In the genomic region with DNA sequence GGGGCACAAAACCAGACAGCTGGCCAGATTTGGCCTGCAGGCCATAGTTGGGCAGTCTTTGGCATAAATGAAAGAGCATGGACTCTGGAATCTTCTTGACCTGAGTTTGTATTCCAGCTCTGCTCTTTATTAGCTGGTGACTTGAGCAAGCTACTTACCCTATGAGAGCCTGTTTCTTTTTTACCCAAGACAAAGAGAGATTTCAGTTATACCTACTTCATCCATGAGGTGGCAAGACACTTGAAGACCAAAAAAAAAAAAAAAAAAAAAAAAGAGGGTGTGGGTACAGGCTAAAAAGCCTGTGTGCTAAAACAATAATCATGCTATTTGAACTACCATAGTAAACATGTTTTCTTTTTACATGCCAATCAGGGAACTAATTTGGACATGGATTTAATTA, we compare ENCODE assay signal across 25 cellular contexts.
DNase-seq lines count a peak whose midpoint lies in the region; ATAC-seq and TF ChIP-seq lines count a peak whose summit lies in the region.
"Had no signal": no experiment of that assay in that cellular context is flagged by ENCODE, and none has a peak within 500 bp of the region (broad histone marks: within the 10 kb centered on the region; RNA-seq: fewer than 3 reads in every experiment).

No MANE protein-coding gene starts in this region.

- no TSS peak for BruUV-seq in HCT116 (replicated peaks; lab: Mats Ljungman, UMichigan)

- no peak overlapping the region for H3K9ac ChIP-seq in HCT116 (ENCODE audit: low read length)
- H3K9ac ChIP-seq: BLaER1 had no signal

- H3K79me2 ChIP-seq in HCT116 (ENCODE audit: insufficient read depth, low read length): no peaks in the 10 kb centered on the region

- peaks cover 2% of the 10 kb centered on the region for H3K9me3 Mint-ChIP-seq in glutamatergic neuron (ENCODE audit: unreplicated experiment)

- no peaks in the 10 kb centered on the region for H3K4me1 ChIP-seq in HCT116 (ENCODE audit: control insufficient read depth in 1 of 2, insufficient read depth in 2 of 2, low read length in 2 of 2)
- H3K4me1 ChIP-seq: BLaER1, SJSA1 had no signal

- CTCF ChIA-PET in HCT116 (lab: Charles Lee): interaction anchor here (0.6 to 1.1 kb wide), 4 partner anchors 9 to 234 kb away, joined by 3 to 5 read pairs (median 4); no protein-coding TSS in a partner anchor

- no peaks in the 10 kb centered on the region for H3K27me3 Mint-ChIP-seq in glutamatergic neuron (ENCODE audit: unreplicated experiment)

- H3K9me2 ChIP-seq in HCT116 (ENCODE audit: insufficient read depth): no peaks in the 10 kb centered on the region

- DNase-seq in ELR (ENCODE audit: low read depth) (peak; percentile 1), HCT116 (ENCODE audit: low read depth, low spot score) (no peak), RKO (ENCODE audit: low spot score) (peak; percentile 18), glutamatergic neuron (no peak), NCI-H345 treated with DMSO at 0.1 percent for 48 hours (lab: John Stamatoyannopoulos, UW; ENCODE audit: unreplicated experiment) (no peak), DMS79 (lab: John Stamatoyannopoulos, UW) (no peak)
- no peak for DNase-seq in activated CD4-positive, alpha-beta T cell treated with anti-CD3 and anti-CD28 coated beads for 1 hour
- DNase-seq: CD4-positive, CD25-positive, alpha-beta regulatory T cell; EL; GF-D8; NCI-H1092 treated with DMSO at 0.1 percent for 48 hours; NCI-H1436; NCI-H187; NCI-H2081 treated with DMSO at 0.1 percent for 48 hours; NCI-H446; NCI-H524 treated with DMSO at 0.1 percent for 48 hours; NCI-H774; NK-92 treated with Interleukin-12 subunit alpha and Interleukin-12 subunit beta, amount 100 ng/mL, for 24 hours; PC-9; Right ventricle myocardium superior; RPMI8226; T-cell had no signal

- H3K9me3 ChIP-seq in HCT116 (ENCODE audit: control insufficient read depth in 1 of 2, insufficient read depth in 1 of 2, low read depth in 1 of 2, low read length in 2 of 2): no peaks in the 10 kb centered on the region
- H3K9me3 ChIP-seq: SJSA1 had no signal

- H3K27ac Mint-ChIP-seq in glutamatergic neuron (ENCODE audit: unreplicated experiment): no peak overlapping the region
- H3K27ac Mint-ChIP-seq: CD4-positive, CD25-positive, alpha-beta regulatory T cell; T-cell had no signal

- H3K27me3 ChIP-seq in HCT116 (ENCODE audit: insufficient read depth, low read length): peaks cover 10% of the 10 kb centered on the region; the same call in 1 of the 2 replicates
- H3K27me3 ChIP-seq: BLaER1, SJSA1 had no signal

- no peaks in the 10 kb centered on the region for H4K20me1 ChIP-seq in HCT116 (ENCODE audit: insufficient read depth)
- H4K20me1 ChIP-seq: BLaER1 had no signal

- intact Hi-C loops in HCT116 (cut with micrococcal nuclease): no loop called here

- H3K4me3 ChIP-seq in HCT116 (replicated peaks in 1 of 2; ENCODE audit: low read depth in 1 of 2, low read length in 2 of 2): no peak overlapping the region
- H3K4me3 ChIP-seq: BLaER1, PC-9, SJSA1 had no signal

- ATAC-seq in HCT116 (no peak), HG03460 (IDR thresholded peaks at IDR 0.05; ENCODE audit: unreplicated experiment) (no peak)
- ATAC-seq: T-cell had no signal

- no peak overlapping the region for H3K4me2 ChIP-seq in HCT116 (ENCODE audit: low read length)
- H3K4me2 ChIP-seq: BLaER1, PC-9 had no signal

- no peak for TF ChIP-seq RAD21 in HCT116 (IDR thresholded peaks at IDR 0.05; ENCODE audit: low read depth)

- H3K36me3 Mint-ChIP-seq in glutamatergic neuron (ENCODE audit: unreplicated experiment): peaks cover 8% of the 10 kb centered on the region
- H3K36me3 Mint-ChIP-seq: CD4-positive, CD25-positive, alpha-beta regulatory T cell; T-cell had no signal

- H3K4me1 Mint-ChIP-seq in glutamatergic neuron (ENCODE audit: low read depth, unreplicated experiment): no peaks in the 10 kb centered on the region
- H3K4me1 Mint-ChIP-seq: CD4-positive, CD25-positive, alpha-beta regulatory T cell; T-cell had no signal

- no peak overlapping the region for H3K4me3 Mint-ChIP-seq in glutamatergic neuron (ENCODE audit: unreplicated experiment)
- H3K4me3 Mint-ChIP-seq: CD4-positive, CD25-positive, alpha-beta regulatory T cell; T-cell had no signal

- no peak overlapping the region for H2AFZ ChIP-seq in HCT116 (ENCODE audit: low read depth, low read length, poor library complexity, severe bottlenecking)
- H2AFZ ChIP-seq: PC-9 had no signal

- H3K36me3 ChIP-seq in HCT116 (ENCODE audit: control insufficient read depth in 1 of 2, insufficient read depth in 2 of 2, low read length in 2 of 2): no peaks in the 10 kb centered on the region
- H3K36me3 ChIP-seq: BLaER1, SJSA1 had no signal

- TF ChIP-seq CTCF in HCT116 (IDR thresholded peaks at IDR 0.05 in 2 of 3, conservative IDR thresholded peaks at IDR 0.05 in 1 of 3; ENCODE audit: borderline replicate concordance in 1 of 3, insufficient read depth in 1 of 3, low read depth in 2 of 3, low read length in 2 of 3) (peak in 2 of 3 experiments; percentile 5 to 26; a peak in 2 of 6 replicates), glutamatergic neuron (IDR thresholded peaks at IDR 0.05; ENCODE audit: partially characterized antibody, unreplicated experiment) (peak; percentile 14)

- no peak for TF ChIP-seq POLR2A in HCT116 (IDR thresholded peaks at IDR 0.05; ENCODE audit: borderline replicate concordance, extremely low read depth, insufficient read depth, insufficient read length)

- H3K27ac ChIP-seq in HCT116 (ENCODE audit: low read depth, low read length): no peak overlapping the region
- H3K27ac ChIP-seq: BLaER1, PC-9, SJSA1 had no signal

- POLR2A ChIA-PET in HCT116 (lab: Charles Lee): no interaction called here

- RAD21 ChIA-PET in HCT116 (lab: Charles Lee; ENCODE audit: low non-redundant PET in 1 of 2, low total read pairs in 2 of 2, uncharacterized antibody in 2 of 2, unreplicated experiment in 2 of 2): interaction anchor here in 1 of 2 experiments (0.6 to 0.7 kb wide), 2 partner anchors 61 to 201 kb away, joined by 6 read pairs; no protein-coding TSS in a partner anchor

TF ChIP-seq in HCT116, 20 proteins besides CTCF, POLR2A, EP300 and RAD21:
- no peak for TF ChIP-seq SP1 (IDR thresholded peaks at IDR 0.05; ENCODE audit: low read depth)
- TF ChIP-seq, protein P1, sequence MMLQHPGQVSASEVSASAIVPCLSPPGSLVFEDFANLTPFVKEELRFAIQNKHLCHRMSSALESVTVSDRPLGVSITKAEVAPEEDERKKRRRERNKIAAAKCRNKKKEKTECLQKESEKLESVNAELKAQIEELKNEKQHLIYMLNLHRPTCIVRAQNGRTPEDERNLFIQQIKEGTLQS (IDR thresholded peaks at IDR 0.05): no peak
- TF ChIP-seq ZFX (IDR thresholded peaks at IDR 0.05): no peak
- TF ChIP-seq, protein P2, sequence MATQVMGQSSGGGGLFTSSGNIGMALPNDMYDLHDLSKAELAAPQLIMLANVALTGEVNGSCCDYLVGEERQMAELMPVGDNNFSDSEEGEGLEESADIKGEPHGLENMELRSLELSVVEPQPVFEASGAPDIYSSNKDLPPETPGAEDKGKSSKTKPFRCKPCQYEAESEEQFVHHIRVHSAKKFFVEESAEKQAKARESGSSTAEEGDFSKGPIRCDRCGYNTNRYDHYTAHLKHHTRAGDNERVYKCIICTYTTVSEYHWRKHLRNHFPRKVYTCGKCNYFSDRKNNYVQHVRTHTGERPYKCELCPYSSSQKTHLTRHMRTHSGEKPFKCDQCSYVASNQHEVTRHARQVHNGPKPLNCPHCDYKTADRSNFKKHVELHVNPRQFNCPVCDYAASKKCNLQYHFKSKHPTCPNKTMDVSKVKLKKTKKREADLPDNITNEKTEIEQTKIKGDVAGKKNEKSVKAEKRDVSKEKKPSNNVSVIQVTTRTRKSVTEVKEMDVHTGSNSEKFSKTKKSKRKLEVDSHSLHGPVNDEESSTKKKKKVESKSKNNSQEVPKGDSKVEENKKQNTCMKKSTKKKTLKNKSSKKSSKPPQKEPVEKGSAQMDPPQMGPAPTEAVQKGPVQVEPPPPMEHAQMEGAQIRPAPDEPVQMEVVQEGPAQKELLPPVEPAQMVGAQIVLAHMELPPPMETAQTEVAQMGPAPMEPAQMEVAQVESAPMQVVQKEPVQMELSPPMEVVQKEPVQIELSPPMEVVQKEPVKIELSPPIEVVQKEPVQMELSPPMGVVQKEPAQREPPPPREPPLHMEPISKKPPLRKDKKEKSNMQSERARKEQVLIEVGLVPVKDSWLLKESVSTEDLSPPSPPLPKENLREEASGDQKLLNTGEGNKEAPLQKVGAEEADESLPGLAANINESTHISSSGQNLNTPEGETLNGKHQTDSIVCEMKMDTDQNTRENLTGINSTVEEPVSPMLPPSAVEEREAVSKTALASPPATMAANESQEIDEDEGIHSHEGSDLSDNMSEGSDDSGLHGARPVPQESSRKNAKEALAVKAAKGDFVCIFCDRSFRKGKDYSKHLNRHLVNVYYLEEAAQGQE (IDR thresholded peaks at IDR 0.05; ENCODE audit: low read depth): no peak
- TF ChIP-seq FOSL1 (IDR thresholded peaks at IDR 0.05; ENCODE audit: low read depth): no peak

Comparison
In these comparisons a context has a peak if more than half of its experiments do, and no peak if none do; other contexts are left out.
1. DNase-seq: peak in ELR (single experiment) and RKO (single experiment); none in HCT116 (single experiment), glutamatergic neuron (single experiment), NCI-H345 treated with DMSO at 0.1 percent for 48 hours (single experiment), activated CD4-positive, alpha-beta T cell treated with anti-CD3 and anti-CD28 coated beads for 1 hour (single experiment) and DMS79 (single experiment).